ENCODE assay signal across 15 cellular contexts in genomic region chr1:105914403-105914802, GRCh38.
DNase-seq lines count a peak whose midpoint lies in the region; ATAC-seq and TF ChIP-seq lines count a peak whose summit lies in the region.
"Had no signal": no experiment of that assay in that cellular context is flagged by ENCODE, and none has a peak within 500 bp of the region (broad histone marks: within the 10 kb centered on the region; RNA-seq: fewer than 3 reads in every experiment).

No MANE protein-coding gene starts in this region.

- H3K4me2 ChIP-seq in GM23338, result no peak overlapping the region
- H3K4me2 ChIP-seq in neuronal stem cell (ENCODE audit: insufficient read depth, low read length, poor library complexity, severe bottlenecking), result no peak overlapping the region
- H3K4me2 ChIP-seq: BLaER1 treated with 17β-estradiol and CSF1 and Interleukin-3, amounts not matched to agents 10 nM and 100 nM had no signal

- H3K9me3 ChIP-seq in BE2C (no peaks in the 10 kb centered on the region), neuronal stem cell (replicated peaks in 1 of 2; ENCODE audit: control insufficient read depth in 2 of 2, insufficient read depth in 1 of 2, low read depth in 1 of 2, low read length in 2 of 2) (no peaks in the 10 kb centered on the region), vagina (no peaks in the 10 kb centered on the region)
- H3K9me3 ChIP-seq: HAP-1, MG63 had no signal

- H3K23ac ChIP-seq in neuronal stem cell (ENCODE audit: low read depth, low read length, poor library complexity), result no peak overlapping the region

- no peak overlapping the region for H3K27ac Mint-ChIP-seq in GM23338
- H3K27ac Mint-ChIP-seq: T-cell had no signal

- no peak overlapping the region for H3K4ac ChIP-seq in neuronal stem cell (ENCODE audit: low read length)

- no peaks in the 10 kb centered on the region for H4K20me1 ChIP-seq in GM23338 (replicated peaks; ENCODE audit: insufficient read depth)
- H4K20me1 ChIP-seq: BLaER1 treated with 17β-estradiol and CSF1 and Interleukin-3, amounts not matched to agents 10 nM and 100 nM had no signal

- H3K36me3 ChIP-seq in BE2C, result no peaks in the 10 kb centered on the region
- no peaks in the 10 kb centered on the region for H3K36me3 ChIP-seq in GM23338 (ENCODE audit: insufficient read depth)
- H3K36me3 ChIP-seq in neuronal stem cell (replicated peaks in 1 of 2; ENCODE audit: control insufficient read depth in 2 of 2, insufficient read depth in 2 of 2, low read length in 2 of 2), result no peaks in the 10 kb centered on the region
- H3K36me3 ChIP-seq in vagina, result no peaks in the 10 kb centered on the region
- H3K36me3 ChIP-seq: BLaER1 treated with 17β-estradiol and CSF1 and Interleukin-3, amounts not matched to agents 10 nM and 100 nM; HAP-1; MG63 had no signal

- no peaks in the 10 kb centered on the region for H3F3A ChIP-seq in GM23338 (replicated peaks; ENCODE audit: low read depth)

- H2AFZ ChIP-seq in GM23338, result peak overlapping the region; percentile 63; the same call in 1 of the 2 replicates
- H2AFZ ChIP-seq in neuronal stem cell (ENCODE audit: low read length), result no peak overlapping the region

- no peak overlapping the region for H2BK12ac ChIP-seq in neuronal stem cell (ENCODE audit: low read length)

- no peak overlapping the region for H4K91ac ChIP-seq in neuronal stem cell (ENCODE audit: low read depth, low read length, poor library complexity)

- no CpG with 5 or more reads among the region's 5 CpGs for WGBS in neuronal stem cell (ENCODE audit: extremely low coverage in 2 of 2, insufficient read length in 2 of 2, insufficient replicate concordance in 1 of 2), 2 donors

- no peak overlapping the region for H3K4me3 ChIP-seq in BE2C (ENCODE audit: low read depth, low read length)
- H3K4me3 ChIP-seq in GM23338, result no peak overlapping the region
- no peak overlapping the region for H3K4me3 ChIP-seq in neuronal stem cell (ENCODE audit: low read length in 2 of 2)
- no peak overlapping the region for H3K4me3 ChIP-seq in vagina
- H3K4me3 ChIP-seq: BLaER1 treated with 17β-estradiol and CSF1 and Interleukin-3, amounts not matched to agents 10 nM and 100 nM; HAP-1; MG63; SK-N-MC had no signal

- no peak overlapping the region for H2BK120ac ChIP-seq in neuronal stem cell (ENCODE audit: low read depth, low read length)

- TF ChIP-seq CTCF in BE2C (IDR thresholded peaks at IDR 0.05; ENCODE audit: low read depth, low read length), result no peak
- TF ChIP-seq CTCF in GM23338 (conservative IDR thresholded peaks at IDR 0.05; ENCODE audit: low read depth in 2 of 2), result no peak
- no peak for TF ChIP-seq CTCF in vagina (IDR thresholded peaks at IDR 0.05)

- H4K8ac ChIP-seq in neuronal stem cell (ENCODE audit: low read depth, low read length), result no peak overlapping the region

- H3K79me1 ChIP-seq in neuronal stem cell (ENCODE audit: low read depth, low read length), result no peaks in the 10 kb centered on the region

- DNase-seq in BE2C (peak; percentile 24), GM23338 (ENCODE audit: low spot score) (no peak), NCI-H774 (lab: John Stamatoyannopoulos, UW) (peak; percentile 62), neuronal stem cell (ENCODE audit: low spot score) (no peak), vagina (ENCODE audit: extremely low spot score in 2 of 2) (no peak), NAMALWA (ENCODE audit: low spot score) (no peak), erythroblast (lab: John Stamatoyannopoulos, UW) (no peak)
- DNase-seq: NCI-H1436, NCI-H526 treated with DMSO at 0.1 percent for 48 hours, PC-3, T-cell had no signal

- peak overlapping the region; percentile 38 for H3K14ac ChIP-seq in neuronal stem cell (ENCODE audit: low read length)

- H2BK5ac ChIP-seq in neuronal stem cell (ENCODE audit: low read length), result no peak overlapping the region

- H3K4me1 ChIP-seq in BE2C (no peaks in the 10 kb centered on the region), GM23338 (ENCODE audit: insufficient read depth) (no peaks in the 10 kb centered on the region), neuronal stem cell (ENCODE audit: control insufficient read depth in 2 of 2, insufficient read depth in 1 of 2, low read depth in 1 of 2, low read length in 2 of 2) (peaks cover 0 to 2% of the 10 kb centered on the region in 2 donors), vagina (no peaks in the 10 kb centered on the region)
- H3K4me1 ChIP-seq: BLaER1 treated with 17β-estradiol and CSF1 and Interleukin-3, amounts not matched to agents 10 nM and 100 nM; HAP-1 had no signal

- H3K27ac ChIP-seq in GM23338 (ENCODE audit: low read depth), result no peak overlapping the region
- H3K27ac ChIP-seq in neuronal stem cell (replicated peaks; ENCODE audit: low read length), result no peak overlapping the region
- H3K27ac ChIP-seq in vagina, result no peak overlapping the region
- H3K27ac ChIP-seq: BLaER1 treated with 17β-estradiol and CSF1 and Interleukin-3, amounts not matched to agents 10 nM and 100 nM; SK-N-MC had no signal

- ATAC-seq in GM23338, result no peak
- ATAC-seq: PC-3, T-cell had no signal

- intact Hi-C loops in vagina (cut with DNase I), result no loop called here

- no peak overlapping the region for H2BK15ac ChIP-seq in neuronal stem cell (ENCODE audit: low read length)

- no peaks in the 10 kb centered on the region for H3K79me2 ChIP-seq in GM23338 (replicated peaks; ENCODE audit: insufficient read depth)

- H3K4me1 Mint-ChIP-seq in GM23338, result no peaks in the 10 kb centered on the region
- H3K4me1 Mint-ChIP-seq: T-cell had no signal

- H3K27me3 ChIP-seq in BE2C (no peaks in the 10 kb centered on the region), GM23338 (ENCODE audit: insufficient read depth) (no peaks in the 10 kb centered on the region), neuronal stem cell (ENCODE audit: control insufficient read depth in 3 of 3, insufficient read depth in 3 of 3, low read depth in 1 of 3, low read length in 3 of 3) (no peaks in the 10 kb centered on the region), vagina (no peaks in the 10 kb centered on the region)
- H3K27me3 ChIP-seq: BLaER1 treated with 17β-estradiol and CSF1 and Interleukin-3, amounts not matched to agents 10 nM and 100 nM; MG63 had no signal

- H3K9ac ChIP-seq in neuronal stem cell (ENCODE audit: low read depth, low read length, poor library complexity), result peak overlapping the region; percentile 81
- H3K9ac ChIP-seq: BLaER1 treated with 17β-estradiol and CSF1 and Interleukin-3, amounts not matched to agents 10 nM and 100 nM had no signal

- peak overlapping the region; percentile 80 for H3K18ac ChIP-seq in neuronal stem cell (ENCODE audit: low read length)

- no peak overlapping the region for H3K4me3 Mint-ChIP-seq in GM23338
- H3K4me3 Mint-ChIP-seq: T-cell had no signal

- no peak for TF ChIP-seq POLR2A in vagina (IDR thresholded peaks at IDR 0.05)
- TF ChIP-seq POLR2A in erythroblast (IDR thresholded peaks at IDR 0.05; ENCODE audit: low read length), result no peak

- H2AK5ac ChIP-seq in neuronal stem cell (ENCODE audit: low read depth, low read length), result no peak overlapping the region

- H3K9me3 Mint-ChIP-seq in GM23338, result no peaks in the 10 kb centered on the region

- peaks cover 5% of the 10 kb centered on the region; the same call in 1 of the 2 replicates for H3K9me2 ChIP-seq in GM23338 (ENCODE audit: insufficient read depth)

- H3K27me3 Mint-ChIP-seq in GM23338 (ENCODE audit: insufficient read depth, low read depth, poor library complexity), result no peaks in the 10 kb centered on the region
- H3K27me3 Mint-ChIP-seq: T-cell had no signal

- no peaks in the 10 kb centered on the region for H3K36me3 Mint-ChIP-seq in GM23338 (ENCODE audit: low read depth)
- H3K36me3 Mint-ChIP-seq: T-cell had no signal

TF ChIP-seq in GM23338, 12 proteins besides CTCF, POLR2A, EP300 and RAD21 (continues in another document):
- TF ChIP-seq EZH2 (IDR thresholded peaks at IDR 0.05; ENCODE audit: low read depth, unreplicated experiment) (no peak), ZNF331 (CRISPR knock-in tag; IDR thresholded peaks at IDR 0.05; ENCODE audit: low read depth) (no peak), REST (IDR thresholded peaks at IDR 0.05; ENCODE audit: unreplicated experiment) (no peak), NANOG (IDR thresholded peaks at IDR 0.05; ENCODE audit: borderline replicate concordance) (no peak), STAT1 (IDR thresholded peaks at IDR 0.05; ENCODE audit: unreplicated experiment) (no peak), POLR2AphosphoS5 (IDR thresholded peaks at IDR 0.05; ENCODE audit: low read depth) (no peak), JUNB (IDR thresholded peaks at IDR 0.05; ENCODE audit: unreplicated experiment) (no peak)

Comparison
In these comparisons a context has a peak if more than half of its experiments do, and no peak if none do; other contexts are left out.
1. DNase-seq: peak in BE2C (single experiment) and NCI-H774 (single experiment); none in GM23338 (single experiment), neuronal stem cell (single experiment), vagina (0 of 2), NAMALWA (single experiment) and erythroblast (0 of 2).